ENCODE assay signal across 1 cellular context in the genomic region with DNA sequence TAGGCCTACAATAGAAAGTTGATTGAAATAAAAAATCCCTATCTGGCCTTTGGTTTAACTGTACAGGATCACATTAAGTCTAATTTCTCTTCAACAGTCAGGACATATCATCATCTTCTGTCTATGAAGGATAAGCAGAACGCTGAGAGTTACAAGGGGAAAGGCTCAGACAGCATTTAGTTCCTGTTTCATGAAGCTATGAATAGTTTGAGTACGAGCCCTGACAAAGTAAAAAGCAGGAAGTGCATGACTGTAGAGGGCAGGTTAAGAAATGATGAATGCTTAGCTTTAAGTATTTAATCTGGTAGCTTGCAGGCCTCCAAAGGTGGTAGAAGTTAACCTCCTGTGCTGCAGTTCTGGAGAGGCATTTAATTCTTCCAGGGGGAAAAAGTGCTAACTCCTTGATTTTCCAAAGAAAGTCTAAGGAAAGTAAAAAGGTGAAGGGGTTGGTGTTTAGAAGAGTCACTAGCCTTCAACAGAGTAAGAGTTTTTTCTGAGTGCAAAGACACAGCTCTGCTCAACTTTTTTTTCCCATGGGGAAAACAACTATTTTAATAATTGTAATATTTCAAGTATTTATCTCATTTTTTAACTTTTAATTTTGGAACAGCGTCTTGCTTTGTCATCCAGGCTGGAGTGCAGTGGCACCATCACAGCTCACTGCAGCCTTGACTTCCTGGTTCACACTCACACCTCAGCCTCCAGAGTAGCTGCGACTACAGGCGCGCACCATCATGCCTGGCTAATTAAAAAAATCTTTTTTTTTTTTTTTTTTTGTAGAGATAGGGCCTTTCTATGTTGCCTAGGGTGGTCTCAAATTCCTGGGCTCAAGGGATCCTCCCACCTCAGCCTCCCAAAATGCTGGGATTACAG.
TF ChIP-seq lines count a peak whose summit lies in the region.

No MANE protein-coding gene starts in this region.

TF ChIP-seq in GM23338, 12 proteins besides CTCF, POLR2A, EP300 and RAD21 (continued from another document):
- TF ChIP-seq, protein P1, sequence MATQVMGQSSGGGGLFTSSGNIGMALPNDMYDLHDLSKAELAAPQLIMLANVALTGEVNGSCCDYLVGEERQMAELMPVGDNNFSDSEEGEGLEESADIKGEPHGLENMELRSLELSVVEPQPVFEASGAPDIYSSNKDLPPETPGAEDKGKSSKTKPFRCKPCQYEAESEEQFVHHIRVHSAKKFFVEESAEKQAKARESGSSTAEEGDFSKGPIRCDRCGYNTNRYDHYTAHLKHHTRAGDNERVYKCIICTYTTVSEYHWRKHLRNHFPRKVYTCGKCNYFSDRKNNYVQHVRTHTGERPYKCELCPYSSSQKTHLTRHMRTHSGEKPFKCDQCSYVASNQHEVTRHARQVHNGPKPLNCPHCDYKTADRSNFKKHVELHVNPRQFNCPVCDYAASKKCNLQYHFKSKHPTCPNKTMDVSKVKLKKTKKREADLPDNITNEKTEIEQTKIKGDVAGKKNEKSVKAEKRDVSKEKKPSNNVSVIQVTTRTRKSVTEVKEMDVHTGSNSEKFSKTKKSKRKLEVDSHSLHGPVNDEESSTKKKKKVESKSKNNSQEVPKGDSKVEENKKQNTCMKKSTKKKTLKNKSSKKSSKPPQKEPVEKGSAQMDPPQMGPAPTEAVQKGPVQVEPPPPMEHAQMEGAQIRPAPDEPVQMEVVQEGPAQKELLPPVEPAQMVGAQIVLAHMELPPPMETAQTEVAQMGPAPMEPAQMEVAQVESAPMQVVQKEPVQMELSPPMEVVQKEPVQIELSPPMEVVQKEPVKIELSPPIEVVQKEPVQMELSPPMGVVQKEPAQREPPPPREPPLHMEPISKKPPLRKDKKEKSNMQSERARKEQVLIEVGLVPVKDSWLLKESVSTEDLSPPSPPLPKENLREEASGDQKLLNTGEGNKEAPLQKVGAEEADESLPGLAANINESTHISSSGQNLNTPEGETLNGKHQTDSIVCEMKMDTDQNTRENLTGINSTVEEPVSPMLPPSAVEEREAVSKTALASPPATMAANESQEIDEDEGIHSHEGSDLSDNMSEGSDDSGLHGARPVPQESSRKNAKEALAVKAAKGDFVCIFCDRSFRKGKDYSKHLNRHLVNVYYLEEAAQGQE (IDR thresholded peaks at IDR 0.05; ENCODE audit: unreplicated experiment), result no peak
- TF ChIP-seq EZH2phosphoT487 (IDR thresholded peaks at IDR 0.05; ENCODE audit: unreplicated experiment) (no peak), JUNB (IDR thresholded peaks at IDR 0.05; ENCODE audit: unreplicated experiment) (no peak)
- TF ChIP-seq, protein P2, sequence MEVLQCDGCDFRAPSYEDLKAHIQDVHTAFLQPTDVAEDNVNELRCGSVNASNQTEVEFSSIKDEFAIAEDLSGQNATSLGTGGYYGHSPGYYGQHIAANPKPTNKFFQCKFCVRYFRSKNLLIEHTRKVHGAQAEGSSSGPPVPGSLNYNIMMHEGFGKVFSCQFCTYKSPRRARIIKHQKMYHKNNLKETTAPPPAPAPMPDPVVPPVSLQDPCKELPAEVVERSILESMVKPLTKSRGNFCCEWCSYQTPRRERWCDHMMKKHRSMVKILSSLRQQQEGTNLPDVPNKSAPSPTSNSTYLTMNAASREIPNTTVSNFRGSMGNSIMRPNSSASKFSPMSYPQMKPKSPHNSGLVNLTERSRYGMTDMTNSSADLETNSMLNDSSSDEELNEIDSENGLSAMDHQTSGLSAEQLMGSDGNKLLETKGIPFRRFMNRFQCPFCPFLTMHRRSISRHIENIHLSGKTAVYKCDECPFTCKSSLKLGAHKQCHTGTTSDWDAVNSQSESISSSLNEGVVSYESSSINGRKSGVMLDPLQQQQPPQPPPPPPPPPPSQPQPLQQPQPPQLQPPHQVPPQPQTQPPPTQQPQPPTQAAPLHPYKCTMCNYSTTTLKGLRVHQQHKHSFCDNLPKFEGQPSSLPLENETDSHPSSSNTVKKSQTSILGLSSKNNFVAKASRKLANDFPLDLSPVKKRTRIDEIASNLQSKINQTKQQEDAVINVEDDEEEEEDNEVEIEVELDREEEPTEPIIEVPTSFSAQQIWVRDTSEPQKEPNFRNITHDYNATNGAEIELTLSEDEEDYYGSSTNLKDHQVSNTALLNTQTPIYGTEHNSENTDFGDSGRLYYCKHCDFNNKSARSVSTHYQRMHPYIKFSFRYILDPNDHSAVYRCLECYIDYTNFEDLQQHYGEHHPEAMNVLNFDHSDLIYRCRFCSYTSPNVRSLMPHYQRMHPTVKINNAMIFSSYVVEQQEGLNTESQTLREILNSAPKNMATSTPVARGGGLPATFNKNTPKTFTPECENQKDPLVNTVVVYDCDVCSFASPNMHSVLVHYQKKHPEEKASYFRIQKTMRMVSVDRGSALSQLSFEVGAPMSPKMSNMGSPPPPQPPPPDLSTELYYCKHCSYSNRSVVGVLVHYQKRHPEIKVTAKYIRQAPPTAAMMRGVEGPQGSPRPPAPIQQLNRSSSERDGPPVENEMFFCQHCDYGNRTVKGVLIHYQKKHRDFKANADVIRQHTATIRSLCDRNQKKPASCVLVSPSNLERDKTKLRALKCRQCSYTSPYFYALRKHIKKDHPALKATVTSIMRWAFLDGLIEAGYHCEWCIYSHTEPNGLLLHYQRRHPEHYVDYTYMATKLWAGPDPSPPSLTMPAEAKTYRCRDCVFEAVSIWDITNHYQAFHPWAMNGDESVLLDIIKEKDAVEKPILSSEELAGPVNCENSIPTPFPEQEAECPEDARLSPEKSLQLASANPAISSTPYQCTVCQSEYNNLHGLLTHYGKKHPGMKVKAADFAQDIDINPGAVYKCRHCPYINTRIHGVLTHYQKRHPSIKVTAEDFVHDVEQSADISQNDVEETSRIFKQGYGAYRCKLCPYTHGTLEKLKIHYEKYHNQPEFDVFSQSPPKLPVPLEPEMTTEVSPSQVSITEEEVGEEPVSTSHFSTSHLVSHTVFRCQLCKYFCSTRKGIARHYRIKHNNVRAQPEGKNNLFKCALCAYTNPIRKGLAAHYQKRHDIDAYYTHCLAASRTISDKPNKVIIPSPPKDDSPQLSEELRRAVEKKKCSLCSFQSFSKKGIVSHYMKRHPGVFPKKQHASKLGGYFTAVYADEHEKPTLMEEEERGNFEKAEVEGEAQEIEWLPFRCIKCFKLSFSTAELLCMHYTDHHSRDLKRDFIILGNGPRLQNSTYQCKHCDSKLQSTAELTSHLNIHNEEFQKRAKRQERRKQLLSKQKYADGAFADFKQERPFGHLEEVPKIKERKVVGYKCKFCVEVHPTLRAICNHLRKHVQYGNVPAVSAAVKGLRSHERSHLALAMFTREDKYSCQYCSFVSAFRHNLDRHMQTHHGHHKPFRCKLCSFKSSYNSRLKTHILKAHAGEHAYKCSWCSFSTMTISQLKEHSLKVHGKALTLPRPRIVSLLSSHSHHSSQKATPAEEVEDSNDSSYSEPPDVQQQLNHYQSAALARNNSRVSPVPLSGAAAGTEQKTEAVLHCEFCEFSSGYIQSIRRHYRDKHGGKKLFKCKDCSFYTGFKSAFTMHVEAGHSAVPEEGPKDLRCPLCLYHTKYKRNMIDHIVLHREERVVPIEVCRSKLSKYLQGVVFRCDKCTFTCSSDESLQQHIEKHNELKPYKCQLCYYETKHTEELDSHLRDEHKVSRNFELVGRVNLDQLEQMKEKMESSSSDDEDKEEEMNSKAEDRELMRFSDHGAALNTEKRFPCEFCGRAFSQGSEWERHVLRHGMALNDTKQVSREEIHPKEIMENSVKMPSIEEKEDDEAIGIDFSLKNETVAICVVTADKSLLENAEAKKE (CRISPR knock-in tag; IDR thresholded peaks at IDR 0.05), result no peak
TF ChIP-seq in GM23338: peak in this region for 0.
